Comparison of ENCODE assay signal across 9 cellular contexts in the genomic region with DNA sequence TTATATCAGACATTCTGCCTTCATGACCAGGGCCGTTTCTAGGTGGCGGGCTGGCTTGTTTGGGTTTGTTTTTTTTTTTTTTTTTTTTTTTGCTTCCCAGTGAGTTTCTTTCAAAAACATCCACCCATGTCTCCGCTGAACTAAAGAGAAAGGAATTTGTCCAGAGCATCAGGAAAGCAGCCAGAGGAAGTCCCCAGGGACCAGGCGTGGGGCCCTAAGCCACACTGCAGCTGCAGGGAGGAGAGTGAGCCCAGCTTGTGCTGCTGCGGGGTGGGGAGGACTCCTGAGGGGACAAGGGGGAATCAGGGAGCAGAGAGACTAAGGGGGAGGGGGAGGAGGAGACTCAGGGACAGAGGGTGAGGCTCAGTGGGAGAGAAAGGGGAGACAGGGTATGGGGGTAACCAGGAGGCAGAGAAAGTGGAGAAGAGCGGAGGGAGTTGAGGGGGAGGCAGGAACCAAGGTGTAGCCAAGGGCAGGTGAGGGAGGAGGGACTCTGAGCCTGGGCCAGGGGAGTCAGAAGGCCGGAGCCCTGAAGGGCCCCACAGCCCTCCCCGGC. TPM values are rescaled to one million over a fixed set of nuclear protein-coding genes. Genes with fewer than 3 reads are reported as not detected.
A peak's percentile ranks its signal among the peaks of the same experiment; 100 is the strongest.
DNase-seq lines count a peak whose midpoint lies in the region; ATAC-seq and TF ChIP-seq lines count a peak whose summit lies in the region.
"Had no signal": no experiment of that assay in that cellular context is flagged by ENCODE, and none has a peak within 500 bp of the region (broad histone marks: within the 10 kb centered on the region; RNA-seq: fewer than 3 reads in every experiment).

No MANE protein-coding gene starts in this region.

- TF ChIP-seq CTCF in BE2C (IDR thresholded peaks at IDR 0.05; ENCODE audit: low read depth, low read length) (no peak), chondrocyte (IDR thresholded peaks at IDR 0.05) (no peak), nephron progenitor cell (IDR thresholded peaks at IDR 0.05) (no peak), GM13977 (IDR thresholded peaks at IDR 0.05; ENCODE audit: extremely low read depth, insufficient read depth, missing control alignments) (no peak)

- H3K4me3 ChIP-seq in BE2C (ENCODE audit: low read depth, low read length): peak overlapping the region; percentile 20

- H3K27ac Mint-ChIP-seq in chondrocyte (ENCODE audit: unreplicated experiment): peak overlapping the region; percentile 98
- no peak overlapping the region for H3K27ac Mint-ChIP-seq in nephron progenitor cell
- H3K27ac Mint-ChIP-seq: type B pancreatic cell had no signal

- TF ChIP-seq POLR2A in erythroblast (IDR thresholded peaks at IDR 0.05; ENCODE audit: low read length): no peak

- no peaks in the 10 kb centered on the region for H3K36me3 ChIP-seq in BE2C

- H3K4me1 Mint-ChIP-seq in chondrocyte (ENCODE audit: low read depth): peaks cover 67% of the 10 kb centered on the region
- peaks cover 62% of the 10 kb centered on the region for H3K4me1 Mint-ChIP-seq in nephron progenitor cell

- H3K27me3 Mint-ChIP-seq in chondrocyte (ENCODE audit: low read depth) (no peaks in the 10 kb centered on the region), nephron progenitor cell (ENCODE audit: low read depth, poor library complexity) (peaks cover 16% of the 10 kb centered on the region)

- no peaks in the 10 kb centered on the region for H3K9me3 Mint-ChIP-seq in chondrocyte (ENCODE audit: low read depth)
- H3K9me3 Mint-ChIP-seq in nephron progenitor cell: no peaks in the 10 kb centered on the region
- H3K9me3 Mint-ChIP-seq: type B pancreatic cell had no signal

- DNase-seq in BE2C (peak; percentile 89), NCI-H1105 treated with DMSO at 0.1 percent for 48 hours (lab: John Stamatoyannopoulos, UW) (peak; percentile 63), chondrocyte (ENCODE audit: low spot score) (no peak), nephron progenitor cell (peak; percentile 62), erythroblast (lab: John Stamatoyannopoulos, UW) (no peak), GM13977 (ENCODE audit: low spot score) (no peak)

- in situ Hi-C loops in GM13977 (cut with MboI; ENCODE audit: low pct_unique_long_range_greater_than_20kb, low sequenced_read_pairs, unreplicated experiment): no loop called here

- ATAC-seq in GM21825 (IDR thresholded peaks at IDR 0.05; ENCODE audit: unreplicated experiment) (no peak), HG03159 (IDR thresholded peaks at IDR 0.05; ENCODE audit: unreplicated experiment) (no peak)

- H3K36me3 Mint-ChIP-seq in chondrocyte (ENCODE audit: low read depth) (no peaks in the 10 kb centered on the region), nephron progenitor cell (ENCODE audit: low read depth) (no peaks in the 10 kb centered on the region)
- H3K36me3 Mint-ChIP-seq: type B pancreatic cell had no signal

- H3K4me3 Mint-ChIP-seq in chondrocyte (ENCODE audit: unreplicated experiment) (peak overlapping the region; percentile 16), nephron progenitor cell (peak overlapping the region; percentile 20)

- H3K4me1 ChIP-seq in BE2C: peaks cover 53% of the 10 kb centered on the region

- no peaks in the 10 kb centered on the region for H3K27me3 ChIP-seq in BE2C

- H3K9me3 ChIP-seq in BE2C: 0 out of 2 replicates have a peak, but pooled peaks cover 3% of the 10 kb centered on the region

RNA-seq across cellular contexts. Expression of a gene that starts 49.5 kb away (rescaled TPM):
- polyA plus RNA-seq in BE2C (2012; ENCODE audit: insufficient read depth, insufficient read length, low read depth): not detected
- total RNA-seq in chondrocyte: 0.32 to 0.54 TPM in 2 of 3 replicates, not detected in the other

Comparison
In these comparisons a context has a peak if more than half of its experiments do, and no peak if none do; other contexts are left out.
1. DNase-seq: peak in BE2C (single experiment), NCI-H1105 treated with DMSO at 0.1 percent for 48 hours (single experiment) and nephron progenitor cell (single experiment); none in chondrocyte (single experiment), erythroblast (0 of 2) and GM13977 (single experiment).